In the genomic region with DNA sequence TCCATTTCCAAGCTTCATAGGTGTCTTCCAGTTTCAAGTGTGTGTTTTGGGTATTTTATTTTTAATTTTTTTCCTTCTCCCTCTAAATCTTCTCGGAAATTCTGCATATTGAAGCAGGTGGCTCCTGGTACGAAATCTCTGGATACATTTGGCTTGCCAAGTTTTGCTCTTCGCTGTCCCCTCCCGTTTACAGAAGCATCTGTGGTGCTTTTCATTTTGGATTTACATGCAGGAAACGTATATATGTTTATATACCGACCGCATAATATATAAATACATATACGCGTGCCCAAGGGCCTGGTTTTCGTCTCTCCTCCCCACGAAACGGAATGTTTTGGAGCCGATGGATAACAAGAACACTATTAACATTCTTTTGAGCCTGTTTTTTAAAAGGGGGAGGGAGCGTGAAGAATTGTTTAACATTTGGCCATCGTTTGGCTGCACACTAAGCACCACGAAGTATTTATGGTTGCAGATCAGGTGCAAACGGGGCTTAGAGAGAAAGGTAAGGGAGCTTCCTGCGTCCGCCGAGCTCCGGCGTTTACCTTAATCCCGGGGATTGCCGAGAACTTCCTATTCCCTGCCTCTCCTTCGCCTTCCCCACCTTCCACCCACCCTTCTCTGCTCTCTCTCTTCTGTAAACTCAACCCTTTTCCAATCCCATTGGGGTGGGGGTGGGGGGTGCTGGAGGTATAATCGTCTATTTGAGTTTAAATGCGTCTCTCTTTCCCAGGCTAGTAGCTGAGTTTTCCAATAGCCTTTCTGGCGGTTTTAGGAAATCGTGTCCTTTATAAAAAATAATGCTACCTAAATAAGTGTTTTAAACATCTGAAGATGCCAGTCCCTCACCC, we compare ENCODE assay signal across 8 cellular contexts. TPM values are rescaled to one million over a fixed set of nuclear protein-coding genes. Genes with fewer than 3 reads are reported as not detected.
DNase-seq lines count a peak whose midpoint lies in the region; ATAC-seq and TF ChIP-seq lines count a peak whose summit lies in the region.

No MANE protein-coding gene starts in this region.

- H3K4me3 ChIP-seq in lower leg skin (ENCODE audit: low read depth, poor library complexity, severe bottlenecking) (peak overlapping the region; percentile 36), thoracic aorta (peak overlapping the region; percentile 72)

- TF ChIP-seq POLR2A in lower leg skin (IDR thresholded peaks at IDR 0.05): no peak

- in situ Hi-C loops in T47D (cut with HindIII; ENCODE audit: low pct_unique_long_range_greater_than_20kb, low sequenced_read_pairs): no loop called here

- 1 to 2% methylated on average over 29 of the region's 29 CpGs for WGBS in lower leg skin, 2 donors

- H3K27me3 ChIP-seq in thoracic aorta (replicated peaks; ENCODE audit: insufficient read depth): no peaks in the 10 kb centered on the region

- H3K27ac ChIP-seq in thoracic aorta: peak overlapping the region; percentile 84 to 88

- ATAC-seq in thoracic aorta (ENCODE audit: insufficient number of reproducible peaks, low FRiP score, low read depth) (no peak), GM19397 (IDR thresholded peaks at IDR 0.05; ENCODE audit: unreplicated experiment) (no peak), GM18870 (IDR thresholded peaks at IDR 0.05; ENCODE audit: unreplicated experiment) (no peak)

- intact Hi-C loops in lower leg skin (cut with DNase I; ENCODE audit: low total_unique reads): no loop called here

- no peak for TF ChIP-seq CTCF in lower leg skin (IDR thresholded peaks at IDR 0.05)
- no peak for TF ChIP-seq CTCF in thoracic aorta (IDR thresholded peaks at IDR 0.05)

- H3K9me3 ChIP-seq in thoracic aorta: no peaks in the 10 kb centered on the region

- H3K36me3 ChIP-seq in thoracic aorta: no peaks in the 10 kb centered on the region

- H3K4me1 ChIP-seq in thoracic aorta (ENCODE audit: control insufficient read depth in 1 of 2, low read depth in 2 of 2): peaks cover 6 to 7% of the 10 kb centered on the region in 2 donors

- DNase-seq in DMS 273 (lab: John Stamatoyannopoulos, UW; ENCODE audit: unreplicated experiment) (peak; percentile 71), DMS 273 treated with DMSO at 0.1 percent for 48 hours (lab: John Stamatoyannopoulos, UW) (no peak), NCI-H2081 treated with DMSO at 0.1 percent for 48 hours (lab: John Stamatoyannopoulos, UW) (peak; percentile 39), T47D (ENCODE audit: low read depth in 1 of 2, low spot score in 1 of 2) (peak; percentile 28 to 47), lower leg skin (ENCODE audit: low spot score in 2 of 2) (peak in 1 of 2 donors; percentile 77), thoracic aorta (ENCODE audit: low spot score) (no peak)

RNA-seq across cellular contexts. Expression of a gene that starts 1.1 kb away (rescaled TPM):
- total RNA-seq in lower leg skin (1 to 10 TPM in 3 of 4 donors, under 1 TPM in 1; 0.80 to 4.4 (median 1.8) TPM), thoracic aorta (10 to 100 TPM; 17.8 to 18.3 TPM)

Comparison
In these comparisons a context has a peak if more than half of its experiments do, and no peak if none do; other contexts are left out.
1. DNase-seq: peak in DMS 273 (single experiment), NCI-H2081 treated with DMSO at 0.1 percent for 48 hours (single experiment) and T47D (2 of 2); none in DMS 273 treated with DMSO at 0.1 percent for 48 hours (single experiment) and thoracic aorta (single experiment).